ENCODE assay signal across 1 cellular context in the genomic region with DNA sequence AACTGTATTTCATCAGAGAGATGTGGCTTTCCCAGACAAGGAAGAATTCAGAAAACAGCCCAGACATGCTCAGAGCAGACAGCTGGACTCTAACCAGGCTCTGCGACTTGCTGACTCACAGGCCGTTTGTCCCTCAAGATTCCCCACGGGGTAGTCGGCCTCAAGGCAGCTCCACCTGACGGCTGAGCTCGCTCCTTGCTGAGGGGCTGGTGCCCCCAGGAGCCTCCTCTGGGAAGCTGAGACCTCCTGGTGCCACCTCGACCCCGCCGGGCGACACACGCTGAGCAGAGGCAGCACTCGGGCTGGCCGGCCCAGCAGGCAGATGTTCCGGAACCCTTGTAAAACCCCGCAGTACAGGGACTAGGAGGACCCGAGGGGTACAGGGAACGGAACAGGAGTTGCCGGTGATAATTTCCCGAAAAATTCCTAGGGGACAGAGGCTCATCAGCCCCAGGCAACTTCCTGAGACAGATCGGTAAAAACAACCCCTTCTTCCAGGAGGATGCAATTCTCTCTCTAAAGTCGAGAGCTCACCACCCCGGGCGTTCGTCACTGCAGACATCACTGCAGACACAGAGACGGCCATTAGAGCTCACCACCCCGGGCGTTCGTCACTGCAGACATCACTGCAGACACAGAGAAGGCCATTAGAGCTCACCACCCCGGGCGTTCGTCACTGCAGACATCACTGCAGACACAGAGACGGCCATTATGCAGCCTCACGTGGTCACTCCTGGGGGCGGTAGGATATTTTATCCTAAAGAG.
TF ChIP-seq lines count a peak whose summit lies in the region.

No MANE protein-coding gene starts in this region.

TF ChIP-seq in IMR-90, 13 proteins besides CTCF, POLR2A, EP300 and RAD21 (continued from another document):
- no peak for TF ChIP-seq ELK1 (IDR thresholded peaks at IDR 0.05; ENCODE audit: borderline replicate concordance, low read depth, low read length)
- no peak for TF ChIP-seq FOS (IDR thresholded peaks at IDR 0.05; ENCODE audit: low read depth, low read length)
- TF ChIP-seq, protein P1, sequence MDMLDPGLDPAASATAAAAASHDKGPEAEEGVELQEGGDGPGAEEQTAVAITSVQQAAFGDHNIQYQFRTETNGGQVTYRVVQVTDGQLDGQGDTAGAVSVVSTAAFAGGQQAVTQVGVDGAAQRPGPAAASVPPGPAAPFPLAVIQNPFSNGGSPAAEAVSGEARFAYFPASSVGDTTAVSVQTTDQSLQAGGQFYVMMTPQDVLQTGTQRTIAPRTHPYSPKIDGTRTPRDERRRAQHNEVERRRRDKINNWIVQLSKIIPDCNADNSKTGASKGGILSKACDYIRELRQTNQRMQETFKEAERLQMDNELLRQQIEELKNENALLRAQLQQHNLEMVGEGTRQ (IDR thresholded peaks at IDR 0.05; ENCODE audit: low read depth, low read length), result no peak
